In the genomic region with DNA sequence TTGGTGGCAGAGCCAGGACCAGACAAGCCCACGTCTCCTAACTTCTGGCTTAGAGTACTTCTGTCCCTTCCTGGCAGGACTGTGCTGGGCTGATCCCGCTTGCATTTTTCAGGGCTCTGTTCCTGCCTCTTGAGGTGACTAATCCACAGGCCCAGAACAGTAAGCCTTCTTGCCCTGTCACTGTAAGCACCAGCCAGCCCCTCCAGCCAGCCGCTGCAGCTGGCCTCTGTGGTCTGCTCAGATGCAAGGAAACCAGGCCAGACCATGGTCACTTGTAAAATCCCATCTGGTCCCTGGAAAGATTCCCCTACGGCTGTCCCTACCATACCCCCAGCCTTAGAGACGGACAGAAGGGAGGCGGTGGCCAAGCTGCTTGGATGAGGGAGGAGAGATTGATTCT, we compare ENCODE assay signal across 15 cellular contexts.
DNase-seq lines count a peak whose midpoint lies in the region; ATAC-seq and TF ChIP-seq lines count a peak whose summit lies in the region.
"Had no signal": no experiment of that assay in that cellular context is flagged by ENCODE, and none has a peak within 500 bp of the region (broad histone marks: within the 10 kb centered on the region; RNA-seq: fewer than 3 reads in every experiment).

No MANE protein-coding gene starts in this region.

- H3K4me1 ChIP-seq in IMR-90 (ENCODE audit: control insufficient read depth, insufficient read depth, low read length): peaks cover 26% of the 10 kb centered on the region
- peaks cover 40% of the 10 kb centered on the region for H3K4me1 ChIP-seq in smooth muscle cell (ENCODE audit: low read depth)
- H3K4me1 ChIP-seq: HAP-1 had no signal

- ATAC-seq in IMR-90 (ENCODE audit: low read depth) (peak; percentile 86), HG02884 (IDR thresholded peaks at IDR 0.05; ENCODE audit: unreplicated experiment) (no peak), HG02678 (IDR thresholded peaks at IDR 0.05; ENCODE audit: unreplicated experiment) (no peak), HG03097 (IDR thresholded peaks at IDR 0.05; ENCODE audit: low FRiP score, unreplicated experiment) (no peak)

- no peak overlapping the region for H3K18ac ChIP-seq in IMR-90 (ENCODE audit: low read depth, low read length)

- DNase-seq in IMR-90 (peak; percentile 80), choroid plexus epithelial cell (ENCODE audit: low read depth) (peak; percentile 39), islet precursor cell (peak; percentile 94), smooth muscle cell (lab: John Stamatoyannopoulos, UW; ENCODE audit: unreplicated experiment) (peak; percentile 41), GF-D8 (lab: John Stamatoyannopoulos, UW) (no peak)
- DNase-seq: activated T-cell treated with anti-CD3 and anti-CD28 coated beads, Interleukin-2, amount 50 U/mL, for 24 hours; Caco-2; naive B cell; NCI-H1694; spleen had no signal

- H3K14ac ChIP-seq in IMR-90 (replicated peaks; ENCODE audit: low read depth, low read length): no peak overlapping the region

- intact Hi-C loops in IMR-90 (cut with micrococcal nuclease): no loop called here

- H3K56ac ChIP-seq in IMR-90 (ENCODE audit: extremely low read depth, insufficient read depth, low read length): no peak overlapping the region

- TF ChIP-seq CTCF in IMR-90 (conservative IDR thresholded peaks at IDR 0.05; ENCODE audit: low read depth, low read length): no peak
- TF ChIP-seq CTCF in choroid plexus epithelial cell (conservative IDR thresholded peaks at IDR 0.05; ENCODE audit: low read depth, low read length): no peak
- no peak for TF ChIP-seq CTCF in smooth muscle cell (IDR thresholded peaks at IDR 0.05; ENCODE audit: borderline replicate concordance, insufficient read depth, poor library complexity, severe bottlenecking)

- H3K4ac ChIP-seq in IMR-90 (ENCODE audit: low read depth, low read length): no peak overlapping the region; the same call in 1 of the 2 replicates

- H4K20me1 ChIP-seq in IMR-90 (ENCODE audit: insufficient read depth, low read length): peaks cover 98% of the 10 kb centered on the region
- peaks cover 100% of the 10 kb centered on the region for H4K20me1 ChIP-seq in smooth muscle cell (ENCODE audit: low read depth)

- peaks cover 7% of the 10 kb centered on the region for H3F3A ChIP-seq in smooth muscle cell (ENCODE audit: low read depth)

- in situ Hi-C loops in IMR-90 (cut with MboI; ENCODE audit: low sequenced_read_pairs): no loop called here

- H3K27ac ChIP-seq in IMR-90 (ENCODE audit: insufficient read depth, low read length): no peak overlapping the region
- peak overlapping the region; percentile 69 for H3K27ac ChIP-seq in smooth muscle cell (ENCODE audit: low read depth)

- no peak overlapping the region; the same call in 1 of the 2 replicates for H3K23ac ChIP-seq in IMR-90 (ENCODE audit: low read depth, low read length)

- no peaks in the 10 kb centered on the region for H3K9me3 ChIP-seq in IMR-90 (ENCODE audit: control insufficient read depth, insufficient read depth, low read length)
- no peaks in the 10 kb centered on the region for H3K9me3 ChIP-seq in smooth muscle cell (replicated peaks; ENCODE audit: low read depth)
- H3K9me3 ChIP-seq: Caco-2, HAP-1, spleen, tibial nerve had no signal

- H3K79me2 ChIP-seq in smooth muscle cell (ENCODE audit: low read depth): peaks cover 67% of the 10 kb centered on the region

- CTCF ChIA-PET in IMR-90 (lab: Yijun Ruan, JAX): interaction anchor here (1.4 kb wide), 1 partner anchor 76 kb away, joined by 6 read pairs; no protein-coding TSS in a partner anchor

- no peak overlapping the region for H2BK5ac ChIP-seq in IMR-90 (ENCODE audit: low read depth, low read length, poor library complexity, severe bottlenecking)

- no peak for TF ChIP-seq POLR2A in IMR-90 (IDR thresholded peaks at IDR 0.05; ENCODE audit: low read depth, low read length)

- peak overlapping the region; percentile 3; the same call in 1 of the 2 replicates for H3K4me2 ChIP-seq in IMR-90 (ENCODE audit: low read depth, low read length)
- H3K4me2 ChIP-seq in smooth muscle cell: peak overlapping the region; percentile 47

- whole genome bisulfite sequencing in IMR-90 (ENCODE audit: extremely low coverage in 2 of 2, insufficient read length in 1 of 2), 2 experiments: 45% methylated on average over 2 of the region's 6 CpGs; no CpG with 5 or more reads in 1 of the 2 experiments
- 10% methylated on average over 6 of the region's 6 CpGs for WGBS in smooth muscle cell (ENCODE audit: low lambda C conversion rate)

- no peak overlapping the region for H2AK5ac ChIP-seq in IMR-90 (ENCODE audit: low read depth, low read length)

- no peak overlapping the region for H4K8ac ChIP-seq in IMR-90 (ENCODE audit: low read depth in 2 of 2, low read length in 2 of 2)

- H4K5ac ChIP-seq in IMR-90 (ENCODE audit: low read depth, low read length): no peak overlapping the region

- no peak overlapping the region for H3K4me3 ChIP-seq in IMR-90 (ENCODE audit: insufficient read depth, low read depth, low read length)
- H3K4me3 ChIP-seq in choroid plexus epithelial cell (ENCODE audit: low read depth, low read length): no peak overlapping the region
- no peak overlapping the region for H3K4me3 ChIP-seq in smooth muscle cell
- H3K4me3 ChIP-seq: HAP-1, spleen, tibial nerve had no signal

- no TSS peak for BruUV-seq in IMR-90 (replicated peaks; lab: Mats Ljungman, UMichigan)

- POLR2A ChIA-PET in IMR-90 (lab: Charles Lee; ENCODE audit: unreplicated experiment): no interaction called here

- dilution Hi-C loops in IMR-90 (cut with HindIII; ENCODE audit: low sequenced_read_pairs, unreplicated experiment): no loop called here

- no peak overlapping the region for H2BK120ac ChIP-seq in IMR-90 (ENCODE audit: low read depth, low read length)

- TF ChIP-seq RAD21 in IMR-90 (IDR thresholded peaks at IDR 0.05; ENCODE audit: low read length): no peak

- H2BK20ac ChIP-seq in IMR-90 (ENCODE audit: low read depth, low read length): no peak overlapping the region

- H3K79me1 ChIP-seq in IMR-90 (ENCODE audit: low read depth in 1 of 2, low read length in 2 of 2): peaks cover 52 to 99% of the 10 kb centered on the region in 2 experiments

- no peak overlapping the region for H4K91ac ChIP-seq in IMR-90 (ENCODE audit: insufficient read depth, low read depth, low read length)

- H3K9me1 ChIP-seq in IMR-90 (ENCODE audit: insufficient read depth, low read length): peaks cover 51% of the 10 kb centered on the region

- no peak overlapping the region for H3K9ac ChIP-seq in IMR-90 (ENCODE audit: low read depth, low read length)
- H3K9ac ChIP-seq in smooth muscle cell (ENCODE audit: low read depth): no peak overlapping the region

- H2AFZ ChIP-seq in IMR-90 (replicated peaks; ENCODE audit: low read length, poor library complexity) (no peak overlapping the region), smooth muscle cell (ENCODE audit: low read depth) (no peak overlapping the region)

- H2BK15ac ChIP-seq in IMR-90 (ENCODE audit: low read depth, low read length): no peak overlapping the region

- no peak overlapping the region for H2AK9ac ChIP-seq in IMR-90 (replicated peaks; ENCODE audit: low read depth, low read length, poor library complexity)

- H3K27me3 ChIP-seq in IMR-90 (ENCODE audit: control insufficient read depth, insufficient read depth, low read length) (no peaks in the 10 kb centered on the region), smooth muscle cell (ENCODE audit: low read depth) (no peaks in the 10 kb centered on the region)
- H3K27me3 ChIP-seq: tibial nerve had no signal

- H3K36me3 ChIP-seq in IMR-90 (ENCODE audit: control insufficient read depth, insufficient read depth, low read length) (peaks cover 6% of the 10 kb centered on the region), smooth muscle cell (ENCODE audit: low read depth) (no peaks in the 10 kb centered on the region)
- H3K36me3 ChIP-seq: spleen, tibial nerve had no signal

TF ChIP-seq in IMR-90, 13 proteins besides CTCF, POLR2A, EP300 and RAD21:
- TF ChIP-seq MXI1 (IDR thresholded peaks at IDR 0.05; ENCODE audit: borderline replicate concordance, low read depth, low read length) (no peak), NFE2L2 (IDR thresholded peaks at IDR 0.05; ENCODE audit: low read depth, low read length) (0 out of 2 replicates have a peak, but pooled peaks have one; percentile 8), RCOR1 (IDR thresholded peaks at IDR 0.05; ENCODE audit: insufficient replicate concordance, low read length) (no peak), MAZ (IDR thresholded peaks at IDR 0.05; ENCODE audit: borderline replicate concordance, low read depth, low read length) (peak; percentile 39; the same call in 1 of the 2 replicates), SMC3 (IDR thresholded peaks at IDR 0.05; ENCODE audit: low read depth, low read length) (no peak), BHLHE40 (IDR thresholded peaks at IDR 0.05; ENCODE audit: low read depth, low read length) (no peak), CHD1 (IDR thresholded peaks at IDR 0.05; ENCODE audit: low read depth, low read length) (no peak), CEBPB (IDR thresholded peaks at IDR 0.05; ENCODE audit: low read depth, low read length) (no peak)
